ENCODE assay signal across 16 cellular contexts in genomic region chr9:127945338-127945737, GRCh38. TPM values are rescaled to one million over a fixed set of nuclear protein-coding genes. Genes with fewer than 3 reads are reported as not detected.
"Had no signal": no experiment of that assay in that cellular context is flagged by ENCODE, and none has a peak within 500 bp of the region (broad histone marks: within the 10 kb centered on the region; RNA-seq: fewer than 3 reads in every experiment).

No MANE protein-coding gene starts in this region.

- H3K9me3 ChIP-seq: heart left ventricle, ovary had no signal

- DNase-seq: activated CD8-positive, alpha-beta memory T cell treated with anti-CD3 and anti-CD28 coated beads, Interleukin-2, amount 10 ng/mL, durations not matched to agents 7 days and 5 days; activated T-cell treated with anti-CD3 and anti-CD28 coated beads, Interleukin-2, amount 50 U/mL, for 72 hours; amniotic stem cell; brain microvascular endothelial cell; foreskin melanocyte; stimulated activated CD4-positive, alpha-beta T cell treated with anti-CD3 and anti-CD28 coated beads, Interleukin-15, amount 100 ng/mL, for 24 hours; stimulated activated CD4-positive, alpha-beta T cell treated with anti-CD3 and anti-CD28 coated beads, Interleukin-4, amount 100 ng/mL, for 4 hours; trophoblast cell had no signal

- H3K27me3 Mint-ChIP-seq: activated CD8-positive, alpha-beta memory T cell treated with anti-CD3 and anti-CD28 coated beads, Interleukin-2, amount 10 ng/mL, durations not matched to agents 7 days and 5 days had no signal

- H3K4me3 ChIP-seq: heart left ventricle, neural progenitor cell, ovary, SK-N-MC had no signal

- H3K9ac ChIP-seq: neural progenitor cell had no signal

- FAIRE-seq: endothelial cell of umbilical vein had no signal

- H3K27ac Mint-ChIP-seq: activated CD8-positive, alpha-beta memory T cell treated with anti-CD3 and anti-CD28 coated beads, Interleukin-2, amount 10 ng/mL, durations not matched to agents 7 days and 5 days; neural progenitor cell; T-helper 1 cell treated with Interleukin-12 subunit alpha and Interleukin-12 subunit beta and Interleukin-4 antibody, amounts not matched to agents 30 μg/mL and 1 μg/mL, for 36 hours had no signal

- H3K9me3 Mint-ChIP-seq: activated T-cell treated with anti-CD3 and anti-CD28 coated beads, Interleukin-2, amount 50 U/mL, for 72 hours; neural progenitor cell; T-helper 1 cell treated with Interleukin-12 subunit alpha and Interleukin-12 subunit beta and Interleukin-4 antibody, amounts not matched to agents 30 μg/mL and 1 μg/mL, for 36 hours had no signal

- H3K4me3 Mint-ChIP-seq: activated CD8-positive, alpha-beta memory T cell treated with anti-CD3 and anti-CD28 coated beads, Interleukin-2, amount 10 ng/mL, durations not matched to agents 7 days and 5 days; activated T-cell treated with anti-CD3 and anti-CD28 coated beads, Interleukin-2, amount 50 U/mL, for 72 hours; neural progenitor cell; T-helper 1 cell treated with Interleukin-12 subunit alpha and Interleukin-12 subunit beta and Interleukin-4 antibody, amounts not matched to agents 30 μg/mL and 1 μg/mL, for 36 hours had no signal

- H3K27ac ChIP-seq: brain microvascular endothelial cell, neural progenitor cell, ovary, SK-N-MC had no signal

- ATAC-seq: activated CD4-positive, CD25-positive, alpha-beta regulatory T cell treated with anti-CD3 and anti-CD28 coated beads, Interleukin-2, amount 50 U/mL, for 24 hours; activated CD8-positive, alpha-beta memory T cell treated with anti-CD3 and anti-CD28 coated beads, Interleukin-2, amount 10 ng/mL, durations not matched to agents 7 days and 5 days; activated T-cell treated with anti-CD3 and anti-CD28 coated beads, Interleukin-2, amount 50 U/mL, for 72 hours; heart left ventricle had no signal

- H3K36me3 ChIP-seq: brain microvascular endothelial cell, neural progenitor cell, ovary had no signal

- H3K27me3 ChIP-seq: brain microvascular endothelial cell, heart left ventricle, neural progenitor cell, ovary had no signal

- H3K4me2 ChIP-seq: neural progenitor cell had no signal

- H2AFZ ChIP-seq: neural progenitor cell had no signal

RNA-seq across cellular contexts. Expression of gene PIP5KL1, which starts 14.8 kb away (rescaled TPM):
- total RNA-seq: skeletal muscle tissue had no signal
